In genomic region chr6:42704251-42704936, GRCh38 we compare ENCODE assay signal across 1 cellular context.
TF ChIP-seq lines count a peak whose summit lies in the region.

No MANE protein-coding gene starts in this region.

TF ChIP-seq in WTC11, 78 proteins besides CTCF, POLR2A, EP300 and RAD21 (continued from another document):
- TF ChIP-seq SP1 (CRISPR knock-in tag; conservative IDR thresholded peaks at IDR 0.05) = 0 out of 2 replicates have a peak, but pooled peaks have one; percentile 33
- no peak for TF ChIP-seq ATF3 (CRISPR knock-in tag; conservative IDR thresholded peaks at IDR 0.05)
- TF ChIP-seq GRHL2 (CRISPR knock-in tag; IDR thresholded peaks at IDR 0.05; ENCODE audit: insufficient replicate concordance, severe bottlenecking) = no peak
- TF ChIP-seq FOXP1 (CRISPR knock-in tag; IDR thresholded peaks at IDR 0.05; ENCODE audit: borderline replicate concordance) = peak; percentile 67; the same call in 1 of the 2 replicates
- TF ChIP-seq E2F1 (CRISPR knock-in tag; IDR thresholded peaks at IDR 0.05) = no peak
- no peak for TF ChIP-seq ZMAT4 (CRISPR knock-in tag; IDR thresholded peaks at IDR 0.05)
- no peak for TF ChIP-seq E2F5 (CRISPR knock-in tag; IDR thresholded peaks at IDR 0.05)
- TF ChIP-seq USF1 (CRISPR knock-in tag; IDR thresholded peaks at IDR 0.05) = no peak
- TF ChIP-seq CREM (CRISPR knock-in tag; IDR thresholded peaks at IDR 0.05) = 0 out of 2 replicates have a peak, but pooled peaks have one; percentile 34
- TF ChIP-seq RORB (CRISPR knock-in tag; IDR thresholded peaks at IDR 0.05) = no peak
- no peak for TF ChIP-seq ZNF416 (CRISPR knock-in tag; IDR thresholded peaks at IDR 0.05)
- no peak for TF ChIP-seq EMX1 (CRISPR knock-in tag; IDR thresholded peaks at IDR 0.05)
- TF ChIP-seq ZNF512 (CRISPR knock-in tag; IDR thresholded peaks at IDR 0.05; ENCODE audit: borderline replicate concordance) = no peak
- TF ChIP-seq NFATC4 (CRISPR knock-in tag; IDR thresholded peaks at IDR 0.05) = peak; percentile 65; the same call in 1 of the 2 replicates
- no peak for TF ChIP-seq FOXK1 (CRISPR knock-in tag; IDR thresholded peaks at IDR 0.05)
- no peak for TF ChIP-seq CBFB (CRISPR knock-in tag; IDR thresholded peaks at IDR 0.05; ENCODE audit: low read depth)
- no peak for TF ChIP-seq KAT7 (CRISPR knock-in tag; IDR thresholded peaks at IDR 0.05; ENCODE audit: borderline replicate concordance)
- TF ChIP-seq ZNF121 (CRISPR knock-in tag; IDR thresholded peaks at IDR 0.05) = no peak
TF ChIP-seq in WTC11: peak in this region for 5.
